In the genomic region with DNA sequence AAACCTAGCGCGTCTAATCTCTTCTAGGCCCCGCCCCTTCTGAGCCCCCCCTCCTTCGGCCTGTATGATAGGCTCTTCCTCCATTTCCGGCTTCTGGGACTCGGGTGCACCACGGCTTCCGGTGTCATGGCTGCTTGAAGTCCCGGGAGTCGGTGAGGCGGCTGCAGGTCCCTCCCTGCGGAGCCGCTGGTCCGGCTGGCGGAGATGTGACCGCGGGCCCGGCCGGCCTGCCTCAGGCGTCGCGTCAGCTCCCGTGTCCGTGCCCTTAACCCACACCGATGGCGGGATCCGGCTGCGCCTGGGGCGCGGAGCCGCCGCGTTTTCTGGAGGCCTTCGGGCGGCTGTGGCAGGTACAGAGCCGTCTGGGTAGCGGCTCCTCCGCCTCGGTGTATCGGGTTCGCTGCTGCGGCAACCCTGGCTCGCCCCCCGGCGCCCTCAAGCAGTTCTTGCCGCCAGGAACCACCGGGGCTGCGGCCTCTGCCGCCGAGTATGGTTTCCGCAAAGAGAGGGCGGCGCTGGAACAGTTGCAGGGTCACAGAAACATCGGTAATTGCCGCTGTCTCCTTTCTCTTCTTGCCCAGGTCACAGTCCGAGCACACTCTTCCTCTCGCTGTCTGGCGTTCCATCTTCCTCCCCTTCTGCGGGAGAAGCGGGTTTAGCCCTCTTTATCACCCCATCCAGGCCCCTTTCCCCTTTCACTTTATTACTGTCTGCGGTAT, we compare ENCODE assay signal across 8 cellular contexts. TPM values are rescaled to one million over a fixed set of nuclear protein-coding genes. Genes with fewer than 3 reads are reported as not detected.
A peak's percentile ranks its signal among the peaks of the same experiment; 100 is the strongest.
DNase-seq lines count a peak whose midpoint lies in the region; ATAC-seq, FAIRE-seq and TF ChIP-seq lines count a peak whose summit lies in the region.

A gene with protein sequence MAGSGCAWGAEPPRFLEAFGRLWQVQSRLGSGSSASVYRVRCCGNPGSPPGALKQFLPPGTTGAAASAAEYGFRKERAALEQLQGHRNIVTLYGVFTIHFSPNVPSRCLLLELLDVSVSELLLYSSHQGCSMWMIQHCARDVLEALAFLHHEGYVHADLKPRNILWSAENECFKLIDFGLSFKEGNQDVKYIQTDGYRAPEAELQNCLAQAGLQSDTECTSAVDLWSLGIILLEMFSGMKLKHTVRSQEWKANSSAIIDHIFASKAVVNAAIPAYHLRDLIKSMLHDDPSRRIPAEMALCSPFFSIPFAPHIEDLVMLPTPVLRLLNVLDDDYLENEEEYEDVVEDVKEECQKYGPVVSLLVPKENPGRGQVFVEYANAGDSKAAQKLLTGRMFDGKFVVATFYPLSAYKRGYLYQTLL (plus strand): TSS at position 96 of the 719 bp plus-strand sequence. CDS start 183 bp downstream, at position 279.

- peak within 1 kb of the TSS; percentile 80 to 91 for H3K4me3 ChIP-seq in kidney (ENCODE audit: low read length in 2 of 2)

- no peaks in the 10 kb centered on the region for H3K9me3 ChIP-seq in kidney (ENCODE audit: control insufficient read depth in 1 of 2, low read length in 2 of 2)

- peak within 1 kb of the TSS; percentile 74 to 98 for H3K9ac ChIP-seq in kidney (ENCODE audit: low read length in 2 of 2)

- H3K27ac ChIP-seq in kidney (ENCODE audit: low read depth in 2 of 2, low read length in 2 of 2): peak within 1 kb of the TSS; percentile 67 to 92

- H3K36me3 ChIP-seq in kidney (ENCODE audit: control insufficient read depth in 1 of 2, insufficient read depth in 2 of 2, low read length in 2 of 2): peaks cover 3 to 10% of the 10 kb centered on the region in 2 donors

- peak; percentile 96 for DNase-seq in Ammon's horn (ENCODE audit: low spot score)
- peak; percentile 89 for DNase-seq in GM19238 (ENCODE audit: insufficient read length, low spot score)
- peak; percentile 90 for DNase-seq in NCI-H510A (lab: John Stamatoyannopoulos, UW)
- peak; percentile 78 for DNase-seq in activated CD4-positive, alpha-beta T cell treated with anti-CD3 and anti-CD28 coated beads for 1 hour
- DNase-seq in cerebellar nuclear complex (lab: John Stamatoyannopoulos, UW): peak; percentile 43 to 63
- DNase-seq in kidney: peak; percentile 96
- DNase-seq in stimulated activated CD4-positive, alpha-beta T cell treated with anti-CD3 and anti-CD28 coated beads, Interleukin-15, amount 100 ng/mL, for 1 hour (ENCODE audit: low read depth in 1 of 2, low spot score in 1 of 2): peak; percentile 74 to 75

- TF ChIP-seq CTCF in kidney (IDR thresholded peaks at IDR 0.05; ENCODE audit: borderline replicate concordance, extremely low read depth, insufficient read depth): no peak

- ATAC-seq in HG03439 (IDR thresholded peaks at IDR 0.05; ENCODE audit: unreplicated experiment): peak; percentile 98

- no peak for FAIRE-seq in kidney (lab: Jason Lieb, UNC)

- peaks cover 0 to 3% of the 10 kb centered on the region in 2 donors for H3K4me1 ChIP-seq in kidney (ENCODE audit: control insufficient read depth in 1 of 2, insufficient read depth in 1 of 2, low read depth in 1 of 2, low read length in 2 of 2)

- intact Hi-C loops in kidney (cut with DNase I): no loop called here

RNA-seq across cellular contexts. Expression of the gene that starts here (rescaled TPM):
- 49.4 TPM for total RNA-seq in kidney
- polyA plus RNA-seq in kidney (ENCODE audit: insufficient read depth, low read depth, low replicate concordance): 15.7 TPM

Comparison
In these comparisons a context has a peak if more than half of its experiments do, and no peak if none do; other contexts are left out.
1. Peak in every context shown above with its lines: DNase-seq, ATAC-seq, H3K4me3 ChIP-seq and H3K27ac ChIP-seq.